In genomic region chr7:139645572-139646523, GRCh38 we compare ENCODE assay signal across 8 cellular contexts.
DNase-seq lines count a peak whose midpoint lies in the region; ATAC-seq lines count a peak whose summit lies in the region.

No MANE protein-coding gene starts in this region.

- H3K9me3 ChIP-seq in neuronal stem cell (replicated peaks in 1 of 2; ENCODE audit: control insufficient read depth in 2 of 2, insufficient read depth in 1 of 2, low read depth in 1 of 2, low read length in 2 of 2), result no peaks in the 10 kb centered on the region

- no peak overlapping the region for H3K4me2 ChIP-seq in neuronal stem cell (ENCODE audit: insufficient read depth, low read length, poor library complexity, severe bottlenecking)

- peaks cover 25% of the 10 kb centered on the region for H3K36me3 Mint-ChIP-seq in activated T-helper 17 cell treated with anti-CD3 and anti-CD28 coated beads, Interleukin-2, amount 50 U/mL, for 72 hours (ENCODE audit: low read depth)

- DNase-seq in DMS53 (lab: John Stamatoyannopoulos, UW), result peak; percentile 93
- DNase-seq in M059J (ENCODE audit: low read depth), result peak; percentile 85
- DNase-seq in RPMI8226, result peak; percentile 85
- peak; percentile 80 for DNase-seq in fibroblast of the conjunctiva (ENCODE audit: low read depth)
- peak; percentile 87 for DNase-seq in neuronal stem cell (ENCODE audit: low spot score)
- DNase-seq in stimulated activated naive CD8-positive, alpha-beta T cell treated with anti-CD3 and anti-CD28 coated beads, Interleukin-15, amount 100 ng/mL, for 72 hours, result peak; percentile 72 to 73

- H3K9me3 Mint-ChIP-seq in activated T-helper 17 cell treated with anti-CD3 and anti-CD28 coated beads, Interleukin-2, amount 50 U/mL, for 72 hours, result no peaks in the 10 kb centered on the region
- H3K9me3 Mint-ChIP-seq in stimulated activated naive CD8-positive, alpha-beta T cell treated with anti-CD3 and anti-CD28 coated beads, Interleukin-15, amount 100 ng/mL, for 72 hours, result no peaks in the 10 kb centered on the region

- H4K8ac ChIP-seq in neuronal stem cell (ENCODE audit: low read depth, low read length), result no peak overlapping the region

- peaks cover 38% of the 10 kb centered on the region for H3K4me1 Mint-ChIP-seq in activated T-helper 17 cell treated with anti-CD3 and anti-CD28 coated beads, Interleukin-2, amount 50 U/mL, for 72 hours
- H3K4me1 Mint-ChIP-seq in stimulated activated naive CD8-positive, alpha-beta T cell treated with anti-CD3 and anti-CD28 coated beads, Interleukin-15, amount 100 ng/mL, for 72 hours, result peaks cover 76% of the 10 kb centered on the region

- no peak overlapping the region for H3K23ac ChIP-seq in neuronal stem cell (ENCODE audit: low read depth, low read length, poor library complexity)

- no peak overlapping the region for H2BK15ac ChIP-seq in neuronal stem cell (ENCODE audit: low read length)

- H3K27me3 Mint-ChIP-seq in activated T-helper 17 cell treated with anti-CD3 and anti-CD28 coated beads, Interleukin-2, amount 50 U/mL, for 72 hours, result no peaks in the 10 kb centered on the region
- H3K27me3 Mint-ChIP-seq in stimulated activated naive CD8-positive, alpha-beta T cell treated with anti-CD3 and anti-CD28 coated beads, Interleukin-15, amount 100 ng/mL, for 72 hours, result no peaks in the 10 kb centered on the region

- peak; percentile 23 for ATAC-seq in activated T-helper 17 cell treated with anti-CD3 and anti-CD28 coated beads, Interleukin-2, amount 50 U/mL, for 72 hours (replicated peaks)
- peak; percentile 34 for ATAC-seq in stimulated activated naive CD8-positive, alpha-beta T cell treated with anti-CD3 and anti-CD28 coated beads, Interleukin-15, amount 100 ng/mL, for 72 hours
- ATAC-seq in GM21737 (IDR thresholded peaks at IDR 0.05; ENCODE audit: unreplicated experiment), result no peak

- peaks cover 3 to 20% of the 10 kb centered on the region in 2 donors for H3K36me3 ChIP-seq in neuronal stem cell (replicated peaks in 1 of 2; ENCODE audit: control insufficient read depth in 2 of 2, insufficient read depth in 2 of 2, low read length in 2 of 2)

- peaks cover 12 to 19% of the 10 kb centered on the region in 2 donors for H3K4me1 ChIP-seq in neuronal stem cell (ENCODE audit: control insufficient read depth in 2 of 2, insufficient read depth in 1 of 2, low read depth in 1 of 2, low read length in 2 of 2)

- no peak overlapping the region for H3K18ac ChIP-seq in neuronal stem cell (ENCODE audit: low read length)

- no peak overlapping the region for H2AFZ ChIP-seq in neuronal stem cell (ENCODE audit: low read length)

- peak overlapping the region; percentile 24 for H3K9ac ChIP-seq in neuronal stem cell (ENCODE audit: low read depth, low read length, poor library complexity)

- H3K27ac ChIP-seq in neuronal stem cell (replicated peaks; ENCODE audit: low read length), result no peak overlapping the region

- no peak overlapping the region for H3K4ac ChIP-seq in neuronal stem cell (ENCODE audit: low read length)

- H3K4me3 Mint-ChIP-seq in activated T-helper 17 cell treated with anti-CD3 and anti-CD28 coated beads, Interleukin-2, amount 50 U/mL, for 72 hours, result peak overlapping the region; percentile 79
- no peak overlapping the region for H3K4me3 Mint-ChIP-seq in stimulated activated naive CD8-positive, alpha-beta T cell treated with anti-CD3 and anti-CD28 coated beads, Interleukin-15, amount 100 ng/mL, for 72 hours

- H2BK12ac ChIP-seq in neuronal stem cell (ENCODE audit: low read length), result no peak overlapping the region

- H3K79me1 ChIP-seq in neuronal stem cell (ENCODE audit: low read depth, low read length), result peaks cover 6% of the 10 kb centered on the region

- no peak overlapping the region for H4K91ac ChIP-seq in neuronal stem cell (ENCODE audit: low read depth, low read length, poor library complexity)

- peaks cover 0 to 2% (median 0%) of the 10 kb centered on the region in 3 experiments for H3K27me3 ChIP-seq in neuronal stem cell (ENCODE audit: control insufficient read depth in 3 of 3, insufficient read depth in 3 of 3, low read depth in 1 of 3, low read length in 3 of 3)

- H2BK120ac ChIP-seq in neuronal stem cell (ENCODE audit: low read depth, low read length), result no peak overlapping the region

- H3K4me3 ChIP-seq in neuronal stem cell (ENCODE audit: low read length in 2 of 2), result no peak overlapping the region

- H3K27ac Mint-ChIP-seq in activated T-helper 17 cell treated with anti-CD3 and anti-CD28 coated beads, Interleukin-2, amount 50 U/mL, for 72 hours, result no peak overlapping the region
- no peak overlapping the region for H3K27ac Mint-ChIP-seq in stimulated activated naive CD8-positive, alpha-beta T cell treated with anti-CD3 and anti-CD28 coated beads, Interleukin-15, amount 100 ng/mL, for 72 hours

- H2BK5ac ChIP-seq in neuronal stem cell (ENCODE audit: low read length), result no peak overlapping the region

- no CpG with 5 or more reads among the region's 19 CpGs for WGBS in neuronal stem cell (ENCODE audit: extremely low coverage in 2 of 2, insufficient read length in 2 of 2, insufficient replicate concordance in 1 of 2), 2 donors

- no peak overlapping the region for H2AK5ac ChIP-seq in neuronal stem cell (ENCODE audit: low read depth, low read length)

- H3K14ac ChIP-seq in neuronal stem cell (ENCODE audit: low read length), result no peak overlapping the region
